22 cellular contexts compared by ENCODE assay signal in the genomic region with DNA sequence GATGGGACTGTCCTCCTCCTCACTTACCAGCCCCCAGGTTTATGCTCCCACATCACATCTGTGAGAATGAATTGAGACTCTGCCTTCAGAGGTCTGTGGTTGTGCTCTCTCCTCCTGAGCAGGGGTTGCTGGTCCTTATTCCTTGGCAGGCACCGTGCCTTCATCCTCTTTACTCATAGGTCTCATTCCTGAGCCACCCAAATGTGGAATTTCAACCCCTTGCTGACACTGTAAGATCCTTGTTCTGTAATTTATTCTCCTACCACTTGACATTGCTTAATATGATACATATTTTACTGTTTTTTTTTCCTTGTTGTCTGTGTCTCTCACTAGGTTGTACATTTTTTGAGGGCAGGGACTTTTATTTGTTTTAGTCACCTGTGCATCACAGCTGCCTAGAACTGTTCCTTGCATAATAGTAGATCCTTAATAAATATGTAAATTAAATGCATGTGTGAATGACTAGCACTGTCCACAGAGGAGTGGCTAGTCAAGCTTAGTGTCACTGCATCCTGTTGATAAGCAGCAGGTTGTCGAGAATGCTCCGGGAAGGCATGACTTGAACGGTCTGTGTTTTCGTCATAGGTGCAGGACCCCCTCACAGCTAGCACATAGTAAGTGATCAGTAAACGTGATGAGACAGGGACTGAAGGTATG.
A peak's percentile ranks its signal among the peaks of the same experiment; 100 is the strongest.
DNase-seq lines count a peak whose midpoint lies in the region; ATAC-seq and TF ChIP-seq lines count a peak whose summit lies in the region.
"Had no signal": no experiment of that assay in that cellular context is flagged by ENCODE, and none has a peak within 500 bp of the region (broad histone marks: within the 10 kb centered on the region; RNA-seq: fewer than 3 reads in every experiment).

No MANE protein-coding gene starts in this region.

- peak; percentile 29 for ATAC-seq in foreskin keratinocyte
- ATAC-seq: activated CD8-positive, alpha-beta T cell treated with anti-CD3 and anti-CD28 coated beads, Interleukin-2, amount 10 ng/mL, durations not matched to agents 7 days and 5 days; heart left ventricle; sciatic nerve; stimulated activated memory B cell treated with anti-CD40 and anti-IgM and Interleukin-4, amounts not matched to agents 10 μg/mL and 1 μg/mL and 100 μg/mL, for 72 hours had no signal

- H3K27ac ChIP-seq in foreskin keratinocyte: no peak overlapping the region
- no peak overlapping the region for H3K27ac ChIP-seq in right atrium auricular region
- H3K27ac ChIP-seq: dorsolateral prefrontal cortex, esophagus squamous epithelium, heart left ventricle, HL-60 had no signal

- H3K4me3 ChIP-seq in AG10803 (ENCODE audit: low read length) (no peak overlapping the region), right atrium auricular region (no peak overlapping the region)
- H3K4me3 ChIP-seq: dorsolateral prefrontal cortex, esophagus squamous epithelium, heart left ventricle had no signal

- no peaks in the 10 kb centered on the region for H3K4me1 ChIP-seq in foreskin keratinocyte
- no peaks in the 10 kb centered on the region for H3K4me1 ChIP-seq in right atrium auricular region
- H3K4me1 ChIP-seq: esophagus squamous epithelium, heart left ventricle had no signal

- TF ChIP-seq CTCF in AG10803 (conservative IDR thresholded peaks at IDR 0.05; ENCODE audit: low read length) (no peak), foreskin keratinocyte (conservative IDR thresholded peaks at IDR 0.05) (no peak), right atrium auricular region (IDR thresholded peaks at IDR 0.05) (no peak)

- no peaks in the 10 kb centered on the region for H3K9me3 ChIP-seq in right atrium auricular region
- H3K9me3 ChIP-seq: esophagus squamous epithelium, heart left ventricle had no signal

- peak; percentile 64 for DNase-seq in AG10803 (ENCODE audit: low read depth)
- peak; percentile 11 for DNase-seq in LHCN-M2 (ENCODE audit: low read depth)
- peak; percentile 18 for DNase-seq in astrocyte of the hippocampus (ENCODE audit: low read depth, low spot score)
- DNase-seq in foreskin keratinocyte: peak in 1 of 2 donors; percentile 13
- DNase-seq in putamen (ENCODE audit: low spot score): no peak
- no peak for DNase-seq in right atrium auricular region (ENCODE audit: low spot score)
- DNase-seq in glomerular visceral epithelial cell (ENCODE audit: extremely low spot score): no peak
- DNase-seq in stimulated activated CD4-positive, alpha-beta T cell treated with anti-CD3 and anti-CD28 coated beads, Interleukin-2, amount 100 ng/mL, for 48 hours: no peak
- DNase-seq: activated CD8-positive, alpha-beta T cell treated with anti-CD3 and anti-CD28 coated beads, Interleukin-2, amount 10 ng/mL, durations not matched to agents 7 days and 5 days; activated naive CD8-positive, alpha-beta T cell treated with anti-CD3 and anti-CD28 coated beads, Interleukin-2, amount 10 ng/mL, durations not matched to agents 7 days and 5 days; activated T-cell treated with anti-CD3 and anti-CD28 coated beads, Interleukin-2, amount 50 U/mL, for 48 hours; CD8-positive, alpha-beta memory T cell; DND-41; dorsolateral prefrontal cortex; esophagus squamous epithelium; heart left ventricle; HFFc6; NCI-H510A treated with DMSO at 0.1 percent for 48 hours; Right ventricle myocardium superior had no signal

- no peaks in the 10 kb centered on the region for H3K27me3 ChIP-seq in foreskin keratinocyte
- H3K27me3 ChIP-seq in right atrium auricular region: no peaks in the 10 kb centered on the region
- H3K27me3 ChIP-seq: dorsolateral prefrontal cortex, esophagus squamous epithelium, heart left ventricle had no signal

- no peaks in the 10 kb centered on the region for H3K36me3 ChIP-seq in right atrium auricular region

Comparison
In these comparisons a context has a peak if more than half of its experiments do, and no peak if none do; other contexts are left out.
1. DNase-seq: peak in AG10803 (single experiment), LHCN-M2 (single experiment) and astrocyte of the hippocampus (single experiment); none in putamen (single experiment), right atrium auricular region (single experiment), glomerular visceral epithelial cell (single experiment) and stimulated activated CD4-positive, alpha-beta T cell treated with anti-CD3 and anti-CD28 coated beads, Interleukin-2, amount 100 ng/mL, for 48 hours (0 of 2).